Comparison of ENCODE assay signal across 19 cellular contexts in the genomic region with DNA sequence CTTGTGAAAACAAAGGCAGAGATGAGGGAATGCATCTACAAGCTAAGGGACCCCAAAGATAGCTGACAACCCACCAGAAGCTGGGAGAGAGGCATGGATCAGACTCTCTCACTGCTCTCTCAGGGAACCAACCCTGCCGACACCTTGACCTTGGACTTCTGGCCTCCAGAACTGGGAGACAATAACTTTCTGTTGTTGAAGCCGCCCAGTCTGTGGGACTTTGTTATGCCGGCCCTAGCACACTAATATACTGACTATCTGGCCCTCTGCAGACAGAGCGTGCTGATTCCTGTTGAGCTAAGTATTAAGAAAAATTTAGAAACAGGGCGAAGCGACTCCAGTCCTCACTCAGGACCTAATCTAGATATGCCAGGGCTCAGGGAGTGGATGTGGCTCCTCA.
A peak's percentile ranks its signal among the peaks of the same experiment; 100 is the strongest.
DNase-seq lines count a peak whose midpoint lies in the region; ATAC-seq, FAIRE-seq and TF ChIP-seq lines count a peak whose summit lies in the region.
"Had no signal": no experiment of that assay in that cellular context is flagged by ENCODE, and none has a peak within 500 bp of the region (broad histone marks: within the 10 kb centered on the region; RNA-seq: fewer than 3 reads in every experiment).

No MANE protein-coding gene starts in this region.

- H3K4me3 ChIP-seq in right lobe of liver, result no peak overlapping the region
- H3K4me3 ChIP-seq in small intestine (ENCODE audit: low read depth in 1 of 2, low read length in 2 of 2), result no peak overlapping the region
- H3K4me3 ChIP-seq: A549, GM23338 had no signal

- ATAC-seq in right lobe of liver (no peak), HG02981 (IDR thresholded peaks at IDR 0.05; ENCODE audit: unreplicated experiment) (no peak)
- ATAC-seq: A549, GM23338 had no signal

- H3K9me3 ChIP-seq in right lobe of liver (no peaks in the 10 kb centered on the region), small intestine (ENCODE audit: control insufficient read depth, low read depth) (no peaks in the 10 kb centered on the region)
- H3K9me3 ChIP-seq: BE2C had no signal

- DNase-seq in ecto neural progenitor cell (ENCODE audit: low spot score) (peak; percentile 21), right lobe of liver (peak in 1 of 3 donors; percentile 22), small intestine (peak; percentile 75), NOMO-1 treated with dmso at 0.1 percent for 144 hours (lab: John Stamatoyannopoulos, UW; ENCODE audit: unreplicated experiment) (no peak), SIG-M5 (lab: John Stamatoyannopoulos, UW) (no peak), GF-D8 (lab: John Stamatoyannopoulos, UW) (no peak)
- DNase-seq: BE2C; CD4-positive, alpha-beta memory T cell; DMS153; DMS79 treated with DMSO at 0.1 percent for 48 hours; EL; HCEC 1CT; HFFc6 had no signal

- no peak for FAIRE-seq in small intestine (lab: Jason Lieb, UNC)
- FAIRE-seq: A549, G401.6, GM12892 had no signal

- H3K27me3 ChIP-seq in right lobe of liver (no peaks in the 10 kb centered on the region), small intestine (ENCODE audit: control insufficient read depth in 2 of 2, insufficient read depth in 2 of 2, low read length in 2 of 2) (no peaks in the 10 kb centered on the region)
- H3K27me3 ChIP-seq: BE2C had no signal

- TF ChIP-seq CTCF in right lobe of liver (IDR thresholded peaks at IDR 0.05), result no peak

- 81% methylated on average over 2 of the region's 6 CpGs for WGBS in right lobe of liver (ENCODE audit: insufficient coverage, low coverage, low lambda C conversion rate, missing lambda C conversion rate)
- 46 to 79% (median 71%) methylated on average over 6 of the region's 6 CpGs for whole genome bisulfite sequencing in small intestine, 3 donors

- intact Hi-C loops in right lobe of liver (cut with DNase I), result no loop called here

- peaks cover 0 to 19% (median 4%) of the 10 kb centered on the region in 4 donors for H3K4me1 ChIP-seq in right lobe of liver
- H3K4me1 ChIP-seq in small intestine (ENCODE audit: control insufficient read depth in 2 of 2, insufficient read depth in 1 of 2, low read depth in 1 of 2, low read length in 1 of 2), result no peaks in the 10 kb centered on the region

- H3K36me3 ChIP-seq in right lobe of liver, result no peaks in the 10 kb centered on the region
- H3K36me3 ChIP-seq in small intestine (ENCODE audit: control insufficient read depth in 2 of 2, insufficient read depth in 2 of 2, low read length in 2 of 2), result no peaks in the 10 kb centered on the region

- TF ChIP-seq POLR2A in right lobe of liver (IDR thresholded peaks at IDR 0.05), result no peak

- H3K27ac ChIP-seq in right lobe of liver (peak overlapping the region in 2 of 3 donors; percentile 80), small intestine (ENCODE audit: low read depth in 1 of 2, low read length in 1 of 2) (no peak overlapping the region)
- H3K27ac ChIP-seq: HL-60 had no signal

Comparison
In these comparisons a context has a peak if more than half of its experiments do, and no peak if none do; other contexts are left out.
1. DNase-seq: peak in ecto neural progenitor cell (single experiment) and small intestine (single experiment); none in NOMO-1 treated with dmso at 0.1 percent for 144 hours (single experiment), SIG-M5 (single experiment) and GF-D8 (single experiment).
2. H3K27ac ChIP-seq: peak in right lobe of liver (2 of 3); none in small intestine (0 of 2).